1 cellular context compared by ENCODE assay signal in the genomic region with DNA sequence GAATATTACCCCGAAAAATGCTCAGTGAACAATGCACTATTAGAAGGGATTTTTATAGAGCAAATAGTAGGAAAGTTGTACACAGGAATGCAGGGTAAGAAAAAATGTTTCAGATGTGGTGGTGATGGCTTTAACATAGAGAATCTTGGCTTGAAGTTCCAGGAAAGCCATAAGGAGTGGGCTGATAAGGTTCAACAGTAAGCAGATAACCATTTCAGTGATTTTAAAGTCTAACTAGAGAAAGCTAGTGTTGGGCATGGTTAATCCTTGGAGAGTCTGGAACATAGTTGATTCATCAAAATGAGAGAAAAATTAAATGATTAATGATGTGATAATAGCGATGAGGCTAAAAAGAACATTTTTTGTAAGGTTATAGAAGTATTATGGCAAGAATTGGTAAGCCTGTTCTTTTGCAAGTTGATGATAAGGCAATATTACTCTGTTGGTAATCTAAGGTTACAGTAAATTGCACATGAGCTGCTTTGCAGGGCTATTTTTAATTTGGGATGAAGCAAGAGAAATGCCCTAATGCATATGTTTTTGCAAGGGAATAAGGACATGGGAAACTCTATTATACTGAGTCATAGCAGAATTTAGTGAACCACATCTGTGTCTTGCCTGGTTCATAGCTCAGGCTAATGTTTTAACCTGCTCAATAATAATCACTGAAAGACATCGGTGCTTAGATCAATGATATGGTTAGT.
TF ChIP-seq lines count a peak whose summit lies in the region.

No MANE protein-coding gene starts in this region.

TF ChIP-seq in K562, 482 proteins besides CTCF, POLR2A, EP300 and RAD21 (continues in another document):
- TF ChIP-seq TAL1 (IDR thresholded peaks at IDR 0.05) (peak; percentile 35), HDAC2 (IDR thresholded peaks at IDR 0.05) (no peak), CBFA2T3 (IDR thresholded peaks at IDR 0.05) (peak; percentile 56; the same call in 1 of the 2 replicates), ZNF146 (CRISPR knock-in tag; IDR thresholded peaks at IDR 0.05; ENCODE audit: unreplicated experiment) (no peak), ARID1B (IDR thresholded peaks at IDR 0.05) (peak; percentile 67), TCF3 (CRISPR knock-in tag; IDR thresholded peaks at IDR 0.05) (peak; percentile 38; the same call in 1 of the 2 replicates), MED1 (CRISPR knock-in tag; IDR thresholded peaks at IDR 0.05; ENCODE audit: borderline replicate concordance) (no peak), U2AF1 (optimal IDR thresholded peaks at IDR 0.05; ENCODE audit: low read depth, low read length) (no peak), HIVEP1 (CRISPR knock-in tag; IDR thresholded peaks at IDR 0.05) (no peak), JUNB (CRISPR knock-in tag; conservative IDR thresholded peaks at IDR 0.05) (no peak), KDM1A (IDR thresholded peaks at IDR 0.05) (peak; percentile 33 to 51; a peak in 3 of 4 replicates), MLLT1 (IDR thresholded peaks at IDR 0.05) (no peak), ZNF79 (CRISPR knock-in tag; IDR thresholded peaks at IDR 0.05; ENCODE audit: low read depth) (no peak), KLF10 (CRISPR knock-in tag; IDR thresholded peaks at IDR 0.05) (no peak), GMEB1 (CRISPR knock-in tag; IDR thresholded peaks at IDR 0.05) (no peak), TEAD4 (IDR thresholded peaks at IDR 0.05; ENCODE audit: low read length) (peak; percentile 29; the same call in 1 of the 2 replicates), TEAD4 (CRISPR knock-in tag; IDR thresholded peaks at IDR 0.05; ENCODE audit: borderline replicate concordance) (no peak), STAT5A (IDR thresholded peaks at IDR 0.05; ENCODE audit: borderline replicate concordance, low read length) (peak; percentile 63), PTTG1 (tag; IDR thresholded peaks at IDR 0.05; ENCODE audit: low read depth) (no peak), BRF1 (IDR thresholded peaks at IDR 0.05; ENCODE audit: borderline replicate concordance, extremely low read depth, insufficient read length) (no peak), MLX (CRISPR knock-in tag; conservative IDR thresholded peaks at IDR 0.05) (no peak), OTX1 (CRISPR knock-in tag; IDR thresholded peaks at IDR 0.05) (no peak)
- TF ChIP-seq, protein P1, sequence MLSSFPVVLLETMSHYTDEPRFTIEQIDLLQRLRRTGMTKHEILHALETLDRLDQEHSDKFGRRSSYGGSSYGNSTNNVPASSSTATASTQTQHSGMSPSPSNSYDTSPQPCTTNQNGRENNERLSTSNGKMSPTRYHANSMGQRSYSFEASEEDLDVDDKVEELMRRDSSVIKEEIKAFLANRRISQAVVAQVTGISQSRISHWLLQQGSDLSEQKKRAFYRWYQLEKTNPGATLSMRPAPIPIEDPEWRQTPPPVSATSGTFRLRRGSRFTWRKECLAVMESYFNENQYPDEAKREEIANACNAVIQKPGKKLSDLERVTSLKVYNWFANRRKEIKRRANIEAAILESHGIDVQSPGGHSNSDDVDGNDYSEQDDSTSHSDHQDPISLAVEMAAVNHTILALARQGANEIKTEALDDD (IDR thresholded peaks at IDR 0.05) = peak; percentile 61
- TF ChIP-seq, protein P2, sequence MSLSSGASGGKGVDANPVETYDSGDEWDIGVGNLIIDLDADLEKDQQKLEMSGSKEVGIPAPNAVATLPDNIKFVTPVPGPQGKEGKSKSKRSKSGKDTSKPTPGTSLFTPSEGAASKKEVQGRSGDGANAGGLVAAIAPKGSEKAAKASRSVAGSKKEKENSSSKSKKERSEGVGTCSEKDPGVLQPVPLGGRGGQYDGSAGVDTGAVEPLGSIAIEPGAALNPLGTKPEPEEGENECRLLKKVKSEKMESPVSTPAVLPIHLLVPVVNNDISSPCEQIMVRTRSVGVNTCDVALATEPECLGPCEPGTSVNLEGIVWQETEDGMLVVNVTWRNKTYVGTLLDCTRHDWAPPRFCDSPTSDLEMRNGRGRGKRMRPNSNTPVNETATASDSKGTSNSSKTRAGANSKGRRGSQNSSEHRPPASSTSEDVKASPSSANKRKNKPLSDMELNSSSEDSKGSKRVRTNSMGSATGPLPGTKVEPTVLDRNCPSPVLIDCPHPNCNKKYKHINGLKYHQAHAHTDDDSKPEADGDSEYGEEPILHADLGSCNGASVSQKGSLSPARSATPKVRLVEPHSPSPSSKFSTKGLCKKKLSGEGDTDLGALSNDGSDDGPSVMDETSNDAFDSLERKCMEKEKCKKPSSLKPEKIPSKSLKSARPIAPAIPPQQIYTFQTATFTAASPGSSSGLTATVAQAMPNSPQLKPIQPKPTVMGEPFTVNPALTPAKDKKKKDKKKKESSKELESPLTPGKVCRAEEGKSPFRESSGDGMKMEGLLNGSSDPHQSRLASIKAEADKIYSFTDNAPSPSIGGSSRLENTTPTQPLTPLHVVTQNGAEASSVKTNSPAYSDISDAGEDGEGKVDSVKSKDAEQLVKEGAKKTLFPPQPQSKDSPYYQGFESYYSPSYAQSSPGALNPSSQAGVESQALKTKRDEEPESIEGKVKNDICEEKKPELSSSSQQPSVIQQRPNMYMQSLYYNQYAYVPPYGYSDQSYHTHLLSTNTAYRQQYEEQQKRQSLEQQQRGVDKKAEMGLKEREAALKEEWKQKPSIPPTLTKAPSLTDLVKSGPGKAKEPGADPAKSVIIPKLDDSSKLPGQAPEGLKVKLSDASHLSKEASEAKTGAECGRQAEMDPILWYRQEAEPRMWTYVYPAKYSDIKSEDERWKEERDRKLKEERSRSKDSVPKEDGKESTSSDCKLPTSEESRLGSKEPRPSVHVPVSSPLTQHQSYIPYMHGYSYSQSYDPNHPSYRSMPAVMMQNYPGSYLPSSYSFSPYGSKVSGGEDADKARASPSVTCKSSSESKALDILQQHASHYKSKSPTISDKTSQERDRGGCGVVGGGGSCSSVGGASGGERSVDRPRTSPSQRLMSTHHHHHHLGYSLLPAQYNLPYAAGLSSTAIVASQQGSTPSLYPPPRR (CRISPR knock-in tag; IDR thresholded peaks at IDR 0.05; ENCODE audit: borderline replicate concordance) = no peak
- TF ChIP-seq, protein P3, sequence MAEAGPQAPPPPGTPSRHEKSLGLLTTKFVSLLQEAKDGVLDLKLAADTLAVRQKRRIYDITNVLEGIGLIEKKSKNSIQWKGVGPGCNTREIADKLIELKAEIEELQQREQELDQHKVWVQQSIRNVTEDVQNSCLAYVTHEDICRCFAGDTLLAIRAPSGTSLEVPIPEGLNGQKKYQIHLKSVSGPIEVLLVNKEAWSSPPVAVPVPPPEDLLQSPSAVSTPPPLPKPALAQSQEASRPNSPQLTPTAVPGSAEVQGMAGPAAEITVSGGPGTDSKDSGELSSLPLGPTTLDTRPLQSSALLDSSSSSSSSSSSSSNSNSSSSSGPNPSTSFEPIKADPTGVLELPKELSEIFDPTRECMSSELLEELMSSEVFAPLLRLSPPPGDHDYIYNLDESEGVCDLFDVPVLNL (CRISPR knock-in tag; IDR thresholded peaks at IDR 0.05; ENCODE audit: low read depth) = no peak
- TF ChIP-seq, protein P4, sequence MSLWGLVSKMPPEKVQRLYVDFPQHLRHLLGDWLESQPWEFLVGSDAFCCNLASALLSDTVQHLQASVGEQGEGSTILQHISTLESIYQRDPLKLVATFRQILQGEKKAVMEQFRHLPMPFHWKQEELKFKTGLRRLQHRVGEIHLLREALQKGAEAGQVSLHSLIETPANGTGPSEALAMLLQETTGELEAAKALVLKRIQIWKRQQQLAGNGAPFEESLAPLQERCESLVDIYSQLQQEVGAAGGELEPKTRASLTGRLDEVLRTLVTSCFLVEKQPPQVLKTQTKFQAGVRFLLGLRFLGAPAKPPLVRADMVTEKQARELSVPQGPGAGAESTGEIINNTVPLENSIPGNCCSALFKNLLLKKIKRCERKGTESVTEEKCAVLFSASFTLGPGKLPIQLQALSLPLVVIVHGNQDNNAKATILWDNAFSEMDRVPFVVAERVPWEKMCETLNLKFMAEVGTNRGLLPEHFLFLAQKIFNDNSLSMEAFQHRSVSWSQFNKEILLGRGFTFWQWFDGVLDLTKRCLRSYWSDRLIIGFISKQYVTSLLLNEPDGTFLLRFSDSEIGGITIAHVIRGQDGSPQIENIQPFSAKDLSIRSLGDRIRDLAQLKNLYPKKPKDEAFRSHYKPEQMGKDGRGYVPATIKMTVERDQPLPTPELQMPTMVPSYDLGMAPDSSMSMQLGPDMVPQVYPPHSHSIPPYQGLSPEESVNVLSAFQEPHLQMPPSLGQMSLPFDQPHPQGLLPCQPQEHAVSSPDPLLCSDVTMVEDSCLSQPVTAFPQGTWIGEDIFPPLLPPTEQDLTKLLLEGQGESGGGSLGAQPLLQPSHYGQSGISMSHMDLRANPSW (CRISPR knock-in tag; IDR thresholded peaks at IDR 0.05) = no peak
- TF ChIP-seq, protein P5, sequence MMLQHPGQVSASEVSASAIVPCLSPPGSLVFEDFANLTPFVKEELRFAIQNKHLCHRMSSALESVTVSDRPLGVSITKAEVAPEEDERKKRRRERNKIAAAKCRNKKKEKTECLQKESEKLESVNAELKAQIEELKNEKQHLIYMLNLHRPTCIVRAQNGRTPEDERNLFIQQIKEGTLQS (IDR thresholded peaks at IDR 0.05) = no peak
- TF ChIP-seq, protein P5 (CRISPR knock-in tag; conservative IDR thresholded peaks at IDR 0.05) = no peak
- TF ChIP-seq, protein P6, sequence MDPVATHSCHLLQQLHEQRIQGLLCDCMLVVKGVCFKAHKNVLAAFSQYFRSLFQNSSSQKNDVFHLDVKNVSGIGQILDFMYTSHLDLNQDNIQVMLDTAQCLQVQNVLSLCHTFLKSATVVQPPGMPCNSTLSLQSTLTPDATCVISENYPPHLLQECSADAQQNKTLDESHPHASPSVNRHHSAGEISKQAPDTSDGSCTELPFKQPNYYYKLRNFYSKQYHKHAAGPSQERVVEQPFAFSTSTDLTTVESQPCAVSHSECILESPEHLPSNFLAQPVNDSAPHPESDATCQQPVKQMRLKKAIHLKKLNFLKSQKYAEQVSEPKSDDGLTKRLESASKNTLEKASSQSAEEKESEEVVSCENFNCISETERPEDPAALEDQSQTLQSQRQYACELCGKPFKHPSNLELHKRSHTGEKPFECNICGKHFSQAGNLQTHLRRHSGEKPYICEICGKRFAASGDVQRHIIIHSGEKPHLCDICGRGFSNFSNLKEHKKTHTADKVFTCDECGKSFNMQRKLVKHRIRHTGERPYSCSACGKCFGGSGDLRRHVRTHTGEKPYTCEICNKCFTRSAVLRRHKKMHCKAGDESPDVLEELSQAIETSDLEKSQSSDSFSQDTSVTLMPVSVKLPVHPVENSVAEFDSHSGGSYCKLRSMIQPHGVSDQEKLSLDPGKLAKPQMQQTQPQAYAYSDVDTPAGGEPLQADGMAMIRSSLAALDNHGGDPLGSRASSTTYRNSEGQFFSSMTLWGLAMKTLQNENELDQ (CRISPR knock-in tag; IDR thresholded peaks at IDR 0.05; ENCODE audit: borderline replicate concordance) = no peak
- TF ChIP-seq, protein P7, sequence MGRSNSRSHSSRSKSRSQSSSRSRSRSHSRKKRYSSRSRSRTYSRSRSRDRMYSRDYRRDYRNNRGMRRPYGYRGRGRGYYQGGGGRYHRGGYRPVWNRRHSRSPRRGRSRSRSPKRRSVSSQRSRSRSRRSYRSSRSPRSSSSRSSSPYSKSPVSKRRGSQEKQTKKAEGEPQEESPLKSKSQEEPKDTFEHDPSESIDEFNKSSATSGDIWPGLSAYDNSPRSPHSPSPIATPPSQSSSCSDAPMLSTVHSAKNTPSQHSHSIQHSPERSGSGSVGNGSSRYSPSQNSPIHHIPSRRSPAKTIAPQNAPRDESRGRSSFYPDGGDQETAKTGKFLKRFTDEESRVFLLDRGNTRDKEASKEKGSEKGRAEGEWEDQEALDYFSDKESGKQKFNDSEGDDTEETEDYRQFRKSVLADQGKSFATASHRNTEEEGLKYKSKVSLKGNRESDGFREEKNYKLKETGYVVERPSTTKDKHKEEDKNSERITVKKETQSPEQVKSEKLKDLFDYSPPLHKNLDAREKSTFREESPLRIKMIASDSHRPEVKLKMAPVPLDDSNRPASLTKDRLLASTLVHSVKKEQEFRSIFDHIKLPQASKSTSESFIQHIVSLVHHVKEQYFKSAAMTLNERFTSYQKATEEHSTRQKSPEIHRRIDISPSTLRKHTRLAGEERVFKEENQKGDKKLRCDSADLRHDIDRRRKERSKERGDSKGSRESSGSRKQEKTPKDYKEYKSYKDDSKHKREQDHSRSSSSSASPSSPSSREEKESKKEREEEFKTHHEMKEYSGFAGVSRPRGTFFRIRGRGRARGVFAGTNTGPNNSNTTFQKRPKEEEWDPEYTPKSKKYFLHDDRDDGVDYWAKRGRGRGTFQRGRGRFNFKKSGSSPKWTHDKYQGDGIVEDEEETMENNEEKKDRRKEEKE (IDR thresholded peaks at IDR 0.05; ENCODE audit: borderline replicate concordance in 1 of 2, control insufficient read depth in 1 of 2, low read depth in 2 of 2, low read length in 1 of 2) = no peak
